1 cellular context compared by ENCODE assay signal in the genomic region with DNA sequence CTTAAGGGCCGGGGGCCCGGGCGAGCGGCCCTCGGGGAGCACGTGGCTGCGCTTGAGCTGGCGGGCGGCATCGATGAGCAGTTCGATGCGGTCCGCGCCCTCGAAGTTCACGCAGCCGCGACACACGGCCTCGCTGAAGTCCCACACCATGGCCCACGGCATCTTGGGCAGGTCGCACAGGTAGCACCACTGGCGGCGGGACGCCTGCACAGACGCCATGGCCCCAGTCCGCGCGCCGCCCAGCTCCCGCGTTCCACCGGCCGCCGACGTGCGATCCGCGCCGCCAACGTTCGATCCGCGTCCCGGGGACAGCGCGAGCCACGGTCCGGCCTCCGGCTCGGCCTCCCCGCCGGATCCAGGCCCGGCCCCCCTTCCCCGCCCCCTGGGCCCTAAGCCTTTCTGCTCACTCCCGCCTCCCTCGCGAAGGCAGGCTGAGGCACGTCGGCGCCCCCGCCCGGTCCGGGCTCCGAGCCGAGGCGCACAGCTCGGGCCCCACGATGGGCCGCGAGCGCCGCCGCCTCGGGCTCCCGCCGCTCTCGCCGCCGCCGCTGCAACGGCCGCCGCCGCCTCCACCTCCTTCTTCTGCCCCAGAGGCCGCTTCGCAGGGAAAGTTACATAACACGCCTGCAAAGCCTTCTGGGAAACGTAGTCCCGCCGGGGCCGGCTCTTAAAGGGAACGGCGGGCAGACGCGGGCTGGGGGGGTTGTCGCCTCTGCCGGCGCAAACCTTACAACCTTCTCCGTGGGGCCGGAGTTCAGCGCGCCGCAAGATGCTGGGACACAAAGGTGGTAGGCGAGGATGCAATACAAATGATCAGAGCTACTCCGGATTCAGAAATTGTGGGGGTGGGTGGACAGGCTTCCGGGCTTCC.
TF ChIP-seq lines count a peak whose summit lies in the region.

A gene with protein sequence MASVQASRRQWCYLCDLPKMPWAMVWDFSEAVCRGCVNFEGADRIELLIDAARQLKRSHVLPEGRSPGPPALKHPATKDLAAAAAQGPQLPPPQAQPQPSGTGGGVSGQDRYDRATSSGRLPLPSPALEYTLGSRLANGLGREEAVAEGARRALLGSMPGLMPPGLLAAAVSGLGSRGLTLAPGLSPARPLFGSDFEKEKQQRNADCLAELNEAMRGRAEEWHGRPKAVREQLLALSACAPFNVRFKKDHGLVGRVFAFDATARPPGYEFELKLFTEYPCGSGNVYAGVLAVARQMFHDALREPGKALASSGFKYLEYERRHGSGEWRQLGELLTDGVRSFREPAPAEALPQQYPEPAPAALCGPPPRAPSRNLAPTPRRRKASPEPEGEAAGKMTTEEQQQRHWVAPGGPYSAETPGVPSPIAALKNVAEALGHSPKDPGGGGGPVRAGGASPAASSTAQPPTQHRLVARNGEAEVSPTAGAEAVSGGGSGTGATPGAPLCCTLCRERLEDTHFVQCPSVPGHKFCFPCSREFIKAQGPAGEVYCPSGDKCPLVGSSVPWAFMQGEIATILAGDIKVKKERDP (minus strand): TSS at position 586 of the 871 bp plus-strand sequence. CDS start 367 bp downstream, at position 219.

TF ChIP-seq in HepG2, 621 proteins besides CTCF, POLR2A, EP300 and RAD21 (continued from another document and continues in another):
- 0 out of 2 replicates have a peak, but pooled peaks have one; percentile 43 for TF ChIP-seq GATA4 (IDR thresholded peaks at IDR 0.05; ENCODE audit: borderline replicate concordance, low read depth)
- TF ChIP-seq MIER3 (CRISPR knock-in tag; IDR thresholded peaks at IDR 0.05; ENCODE audit: borderline replicate concordance), result no peak
- TF ChIP-seq ZNF33A (CRISPR knock-in tag; IDR thresholded peaks at IDR 0.05; ENCODE audit: borderline replicate concordance), result no peak
- TF ChIP-seq TSC22D2 (CRISPR knock-in tag; IDR thresholded peaks at IDR 0.05; ENCODE audit: borderline replicate concordance), result no peak
- TF ChIP-seq, protein P1, sequence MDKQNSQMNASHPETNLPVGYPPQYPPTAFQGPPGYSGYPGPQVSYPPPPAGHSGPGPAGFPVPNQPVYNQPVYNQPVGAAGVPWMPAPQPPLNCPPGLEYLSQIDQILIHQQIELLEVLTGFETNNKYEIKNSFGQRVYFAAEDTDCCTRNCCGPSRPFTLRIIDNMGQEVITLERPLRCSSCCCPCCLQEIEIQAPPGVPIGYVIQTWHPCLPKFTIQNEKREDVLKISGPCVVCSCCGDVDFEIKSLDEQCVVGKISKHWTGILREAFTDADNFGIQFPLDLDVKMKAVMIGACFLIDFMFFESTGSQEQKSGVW (CRISPR knock-in tag; IDR thresholded peaks at IDR 0.05; ENCODE audit: borderline replicate concordance), result 0 out of 2 replicates have a peak, but pooled peaks have one; percentile 31
- TF ChIP-seq, protein P2, sequence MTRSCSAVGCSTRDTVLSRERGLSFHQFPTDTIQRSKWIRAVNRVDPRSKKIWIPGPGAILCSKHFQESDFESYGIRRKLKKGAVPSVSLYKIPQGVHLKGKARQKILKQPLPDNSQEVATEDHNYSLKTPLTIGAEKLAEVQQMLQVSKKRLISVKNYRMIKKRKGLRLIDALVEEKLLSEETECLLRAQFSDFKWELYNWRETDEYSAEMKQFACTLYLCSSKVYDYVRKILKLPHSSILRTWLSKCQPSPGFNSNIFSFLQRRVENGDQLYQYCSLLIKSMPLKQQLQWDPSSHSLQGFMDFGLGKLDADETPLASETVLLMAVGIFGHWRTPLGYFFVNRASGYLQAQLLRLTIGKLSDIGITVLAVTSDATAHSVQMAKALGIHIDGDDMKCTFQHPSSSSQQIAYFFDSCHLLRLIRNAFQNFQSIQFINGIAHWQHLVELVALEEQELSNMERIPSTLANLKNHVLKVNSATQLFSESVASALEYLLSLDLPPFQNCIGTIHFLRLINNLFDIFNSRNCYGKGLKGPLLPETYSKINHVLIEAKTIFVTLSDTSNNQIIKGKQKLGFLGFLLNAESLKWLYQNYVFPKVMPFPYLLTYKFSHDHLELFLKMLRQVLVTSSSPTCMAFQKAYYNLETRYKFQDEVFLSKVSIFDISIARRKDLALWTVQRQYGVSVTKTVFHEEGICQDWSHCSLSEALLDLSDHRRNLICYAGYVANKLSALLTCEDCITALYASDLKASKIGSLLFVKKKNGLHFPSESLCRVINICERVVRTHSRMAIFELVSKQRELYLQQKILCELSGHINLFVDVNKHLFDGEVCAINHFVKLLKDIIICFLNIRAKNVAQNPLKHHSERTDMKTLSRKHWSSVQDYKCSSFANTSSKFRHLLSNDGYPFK (CRISPR knock-in tag; IDR thresholded peaks at IDR 0.05; ENCODE audit: borderline replicate concordance), result no peak
- no peak for TF ChIP-seq HNRNPH1 (optimal IDR thresholded peaks at IDR 0.05; ENCODE audit: low read depth, low read length)
- TF ChIP-seq NRL (CRISPR knock-in tag; IDR thresholded peaks at IDR 0.05; ENCODE audit: borderline replicate concordance), result no peak
- TF ChIP-seq EEA1 (CRISPR knock-in tag; IDR thresholded peaks at IDR 0.05; ENCODE audit: borderline replicate concordance), result peak; percentile 51; the same call in 1 of the 2 replicates
- no peak for TF ChIP-seq RAD51 (IDR thresholded peaks at IDR 0.05; ENCODE audit: borderline replicate concordance)
- TF ChIP-seq, protein P3, sequence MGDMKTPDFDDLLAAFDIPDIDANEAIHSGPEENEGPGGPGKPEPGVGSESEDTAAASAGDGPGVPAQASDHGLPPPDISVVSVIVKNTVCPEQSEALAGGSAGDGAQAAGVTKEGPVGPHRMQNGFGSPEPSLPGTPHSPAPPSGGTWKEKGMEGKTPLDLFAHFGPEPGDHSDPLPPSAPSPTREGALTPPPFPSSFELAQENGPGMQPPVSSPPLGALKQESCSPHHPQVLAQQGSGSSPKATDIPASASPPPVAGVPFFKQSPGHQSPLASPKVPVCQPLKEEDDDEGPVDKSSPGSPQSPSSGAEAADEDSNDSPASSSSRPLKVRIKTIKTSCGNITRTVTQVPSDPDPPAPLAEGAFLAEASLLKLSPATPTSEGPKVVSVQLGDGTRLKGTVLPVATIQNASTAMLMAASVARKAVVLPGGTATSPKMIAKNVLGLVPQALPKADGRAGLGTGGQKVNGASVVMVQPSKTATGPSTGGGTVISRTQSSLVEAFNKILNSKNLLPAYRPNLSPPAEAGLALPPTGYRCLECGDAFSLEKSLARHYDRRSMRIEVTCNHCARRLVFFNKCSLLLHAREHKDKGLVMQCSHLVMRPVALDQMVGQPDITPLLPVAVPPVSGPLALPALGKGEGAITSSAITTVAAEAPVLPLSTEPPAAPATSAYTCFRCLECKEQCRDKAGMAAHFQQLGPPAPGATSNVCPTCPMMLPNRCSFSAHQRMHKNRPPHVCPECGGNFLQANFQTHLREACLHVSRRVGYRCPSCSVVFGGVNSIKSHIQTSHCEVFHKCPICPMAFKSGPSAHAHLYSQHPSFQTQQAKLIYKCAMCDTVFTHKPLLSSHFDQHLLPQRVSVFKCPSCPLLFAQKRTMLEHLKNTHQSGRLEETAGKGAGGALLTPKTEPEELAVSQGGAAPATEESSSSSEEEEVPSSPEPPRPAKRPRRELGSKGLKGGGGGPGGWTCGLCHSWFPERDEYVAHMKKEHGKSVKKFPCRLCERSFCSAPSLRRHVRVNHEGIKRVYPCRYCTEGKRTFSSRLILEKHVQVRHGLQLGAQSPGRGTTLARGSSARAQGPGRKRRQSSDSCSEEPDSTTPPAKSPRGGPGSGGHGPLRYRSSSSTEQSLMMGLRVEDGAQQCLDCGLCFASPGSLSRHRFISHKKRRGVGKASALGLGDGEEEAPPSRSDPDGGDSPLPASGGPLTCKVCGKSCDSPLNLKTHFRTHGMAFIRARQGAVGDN (CRISPR knock-in tag; IDR thresholded peaks at IDR 0.05), result peak; percentile 86
- TF ChIP-seq PHF20 (CRISPR knock-in tag; IDR thresholded peaks at IDR 0.05), result no peak; the same call in 1 of the 2 replicates
- TF ChIP-seq SOX6 (IDR thresholded peaks at IDR 0.05), result no peak
- 0 out of 2 replicates have a peak, but pooled peaks have one; percentile 5 for TF ChIP-seq SOX6 (CRISPR knock-in tag; IDR thresholded peaks at IDR 0.05)
- TF ChIP-seq, protein P4, sequence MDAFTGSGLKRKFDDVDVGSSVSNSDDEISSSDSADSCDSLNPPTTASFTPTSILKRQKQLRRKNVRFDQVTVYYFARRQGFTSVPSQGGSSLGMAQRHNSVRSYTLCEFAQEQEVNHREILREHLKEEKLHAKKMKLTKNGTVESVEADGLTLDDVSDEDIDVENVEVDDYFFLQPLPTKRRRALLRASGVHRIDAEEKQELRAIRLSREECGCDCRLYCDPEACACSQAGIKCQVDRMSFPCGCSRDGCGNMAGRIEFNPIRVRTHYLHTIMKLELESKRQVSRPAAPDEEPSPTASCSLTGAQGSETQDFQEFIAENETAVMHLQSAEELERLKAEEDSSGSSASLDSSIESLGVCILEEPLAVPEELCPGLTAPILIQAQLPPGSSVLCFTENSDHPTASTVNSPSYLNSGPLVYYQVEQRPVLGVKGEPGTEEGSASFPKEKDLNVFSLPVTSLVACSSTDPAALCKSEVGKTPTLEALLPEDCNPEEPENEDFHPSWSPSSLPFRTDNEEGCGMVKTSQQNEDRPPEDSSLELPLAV (CRISPR knock-in tag; conservative IDR thresholded peaks at IDR 0.05; ENCODE audit: low read depth), result no peak
- TF ChIP-seq KDM4B (CRISPR knock-in tag; IDR thresholded peaks at IDR 0.05), result no peak
- peak; percentile 37 for TF ChIP-seq TBL1XR1 (IDR thresholded peaks at IDR 0.05; ENCODE audit: borderline replicate concordance, low read length, partially characterized antibody)
- TF ChIP-seq ZNF615 (CRISPR knock-in tag; IDR thresholded peaks at IDR 0.05; ENCODE audit: borderline replicate concordance), result no peak
- TF ChIP-seq, protein P5, sequence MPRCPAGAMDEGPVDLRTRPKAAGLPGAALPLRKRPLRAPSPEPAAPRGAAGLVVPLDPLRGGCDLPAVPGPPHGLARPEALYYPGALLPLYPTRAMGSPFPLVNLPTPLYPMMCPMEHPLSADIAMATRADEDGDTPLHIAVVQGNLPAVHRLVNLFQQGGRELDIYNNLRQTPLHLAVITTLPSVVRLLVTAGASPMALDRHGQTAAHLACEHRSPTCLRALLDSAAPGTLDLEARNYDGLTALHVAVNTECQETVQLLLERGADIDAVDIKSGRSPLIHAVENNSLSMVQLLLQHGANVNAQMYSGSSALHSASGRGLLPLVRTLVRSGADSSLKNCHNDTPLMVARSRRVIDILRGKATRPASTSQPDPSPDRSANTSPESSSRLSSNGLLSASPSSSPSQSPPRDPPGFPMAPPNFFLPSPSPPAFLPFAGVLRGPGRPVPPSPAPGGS (CRISPR knock-in tag; IDR thresholded peaks at IDR 0.05), result peak; percentile 84
- no peak for TF ChIP-seq RARG (CRISPR knock-in tag; IDR thresholded peaks at IDR 0.05; ENCODE audit: low read depth)
- peak; percentile 12 for TF ChIP-seq AGO2 (optimal IDR thresholded peaks at IDR 0.05; ENCODE audit: low read depth, low read length)
- peak; percentile 30; the same call in 1 of the 2 replicates for TF ChIP-seq SPEN (CRISPR knock-in tag; IDR thresholded peaks at IDR 0.05; ENCODE audit: low read depth)
- no peak for TF ChIP-seq HIVEP1 (CRISPR knock-in tag; IDR thresholded peaks at IDR 0.05)
- TF ChIP-seq SP5 (CRISPR knock-in tag; IDR thresholded peaks at IDR 0.05; ENCODE audit: borderline replicate concordance, low read depth), result no peak
- TF ChIP-seq MZF1 (CRISPR knock-in tag; IDR thresholded peaks at IDR 0.05; ENCODE audit: borderline replicate concordance), result no peak
- TF ChIP-seq ZNF331 (CRISPR knock-in tag; IDR thresholded peaks at IDR 0.05), result no peak
- TF ChIP-seq RBFOX2 (IDR thresholded peaks at IDR 0.05; ENCODE audit: low read depth, low read length), result peak; percentile 84
- TF ChIP-seq, protein P6, sequence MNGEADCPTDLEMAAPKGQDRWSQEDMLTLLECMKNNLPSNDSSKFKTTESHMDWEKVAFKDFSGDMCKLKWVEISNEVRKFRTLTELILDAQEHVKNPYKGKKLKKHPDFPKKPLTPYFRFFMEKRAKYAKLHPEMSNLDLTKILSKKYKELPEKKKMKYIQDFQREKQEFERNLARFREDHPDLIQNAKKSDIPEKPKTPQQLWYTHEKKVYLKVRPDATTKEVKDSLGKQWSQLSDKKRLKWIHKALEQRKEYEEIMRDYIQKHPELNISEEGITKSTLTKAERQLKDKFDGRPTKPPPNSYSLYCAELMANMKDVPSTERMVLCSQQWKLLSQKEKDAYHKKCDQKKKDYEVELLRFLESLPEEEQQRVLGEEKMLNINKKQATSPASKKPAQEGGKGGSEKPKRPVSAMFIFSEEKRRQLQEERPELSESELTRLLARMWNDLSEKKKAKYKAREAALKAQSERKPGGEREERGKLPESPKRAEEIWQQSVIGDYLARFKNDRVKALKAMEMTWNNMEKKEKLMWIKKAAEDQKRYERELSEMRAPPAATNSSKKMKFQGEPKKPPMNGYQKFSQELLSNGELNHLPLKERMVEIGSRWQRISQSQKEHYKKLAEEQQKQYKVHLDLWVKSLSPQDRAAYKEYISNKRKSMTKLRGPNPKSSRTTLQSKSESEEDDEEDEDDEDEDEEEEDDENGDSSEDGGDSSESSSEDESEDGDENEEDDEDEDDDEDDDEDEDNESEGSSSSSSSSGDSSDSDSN (CRISPR knock-in tag; IDR thresholded peaks at IDR 0.05), result peak; percentile 80; the same call in 1 of the 2 replicates
- no peak for TF ChIP-seq DNMT3B (CRISPR knock-in tag; conservative IDR thresholded peaks at IDR 0.05)
- no peak for TF ChIP-seq TCF7 (IDR thresholded peaks at IDR 0.05; ENCODE audit: low read depth)
- TF ChIP-seq MXD4 (CRISPR knock-in tag; IDR thresholded peaks at IDR 0.05), result no peak; the same call in 1 of the 2 replicates
- TF ChIP-seq, protein P7, sequence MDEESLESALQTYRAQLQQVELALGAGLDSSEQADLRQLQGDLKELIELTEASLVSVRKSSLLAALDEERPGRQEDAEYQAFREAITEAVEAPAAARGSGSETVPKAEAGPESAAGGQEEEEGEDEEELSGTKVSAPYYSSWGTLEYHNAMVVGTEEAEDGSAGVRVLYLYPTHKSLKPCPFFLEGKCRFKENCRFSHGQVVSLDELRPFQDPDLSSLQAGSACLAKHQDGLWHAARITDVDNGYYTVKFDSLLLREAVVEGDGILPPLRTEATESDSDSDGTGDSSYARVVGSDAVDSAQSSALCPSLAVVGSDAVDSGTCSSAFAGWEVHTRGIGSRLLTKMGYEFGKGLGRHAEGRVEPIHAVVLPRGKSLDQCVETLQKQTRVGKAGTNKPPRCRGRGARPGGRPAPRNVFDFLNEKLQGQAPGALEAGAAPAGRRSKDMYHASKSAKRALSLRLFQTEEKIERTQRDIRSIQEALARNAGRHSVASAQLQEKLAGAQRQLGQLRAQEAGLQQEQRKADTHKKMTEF (CRISPR knock-in tag; IDR thresholded peaks at IDR 0.05), result no peak
- TF ChIP-seq HNF4A (CRISPR knock-in tag; IDR thresholded peaks at IDR 0.05), result no peak
- no peak for TF ChIP-seq ZFP1 (CRISPR knock-in tag; IDR thresholded peaks at IDR 0.05)
- no peak for TF ChIP-seq EHMT2 (IDR thresholded peaks at IDR 0.05; ENCODE audit: borderline replicate concordance, low read depth, low read length)
- TF ChIP-seq HNRNPUL1 (IDR thresholded peaks at IDR 0.05; ENCODE audit: low read depth, low read length), result no peak
- no peak for TF ChIP-seq MIER2 (CRISPR knock-in tag; IDR thresholded peaks at IDR 0.05)
- TF ChIP-seq NBN (conservative IDR thresholded peaks at IDR 0.05), result no peak
- TF ChIP-seq ZMYM2 (CRISPR knock-in tag; IDR thresholded peaks at IDR 0.05), result no peak
- TF ChIP-seq, protein P8, sequence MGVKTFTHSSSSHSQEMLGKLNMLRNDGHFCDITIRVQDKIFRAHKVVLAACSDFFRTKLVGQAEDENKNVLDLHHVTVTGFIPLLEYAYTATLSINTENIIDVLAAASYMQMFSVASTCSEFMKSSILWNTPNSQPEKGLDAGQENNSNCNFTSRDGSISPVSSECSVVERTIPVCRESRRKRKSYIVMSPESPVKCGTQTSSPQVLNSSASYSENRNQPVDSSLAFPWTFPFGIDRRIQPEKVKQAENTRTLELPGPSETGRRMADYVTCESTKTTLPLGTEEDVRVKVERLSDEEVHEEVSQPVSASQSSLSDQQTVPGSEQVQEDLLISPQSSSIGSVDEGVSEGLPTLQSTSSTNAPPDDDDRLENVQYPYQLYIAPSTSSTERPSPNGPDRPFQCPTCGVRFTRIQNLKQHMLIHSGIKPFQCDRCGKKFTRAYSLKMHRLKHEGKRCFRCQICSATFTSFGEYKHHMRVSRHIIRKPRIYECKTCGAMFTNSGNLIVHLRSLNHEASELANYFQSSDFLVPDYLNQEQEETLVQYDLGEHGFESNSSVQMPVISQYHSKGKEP (CRISPR knock-in tag; IDR thresholded peaks at IDR 0.05), result no peak
